ENCODE assay signal across 12 cellular contexts in the genomic region with DNA sequence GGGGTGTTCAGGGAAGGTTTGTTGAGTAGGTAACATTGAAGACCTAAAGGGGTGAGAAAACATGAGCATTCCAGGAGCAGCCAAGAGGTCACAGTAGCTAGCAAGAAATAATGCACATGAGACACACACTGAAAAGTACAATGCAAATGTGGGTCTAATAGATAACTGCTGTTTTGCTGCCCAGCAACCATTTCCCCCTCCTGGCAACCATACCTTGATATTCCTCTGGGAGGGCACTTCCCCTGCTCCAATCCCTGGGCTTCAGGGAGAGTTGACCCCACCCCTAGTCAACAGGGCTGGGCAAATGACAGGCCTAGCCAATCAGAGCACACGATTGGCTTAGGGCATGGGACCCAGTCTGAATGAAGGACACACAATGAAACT. TPM values are rescaled to one million over a fixed set of nuclear protein-coding genes. Genes with fewer than 3 reads are reported as not detected.
DNase-seq lines count a peak whose midpoint lies in the region; ATAC-seq, FAIRE-seq and TF ChIP-seq lines count a peak whose summit lies in the region.
"Had no signal": no experiment of that assay in that cellular context is flagged by ENCODE, and none has a peak within 500 bp of the region (broad histone marks: within the 10 kb centered on the region; RNA-seq: fewer than 3 reads in every experiment).

No MANE protein-coding gene starts in this region.

- H2AK5ac ChIP-seq in IMR-90 (ENCODE audit: low read depth, low read length) (peak overlapping the region; percentile 90), mesenchymal stem cell (ENCODE audit: low read length, severe bottlenecking) (no peak overlapping the region)

- H3K36me3 ChIP-seq in IMR-90 (ENCODE audit: control insufficient read depth, insufficient read depth, low read length) (no peaks in the 10 kb centered on the region), mesenchymal stem cell (ENCODE audit: control insufficient read depth in 1 of 2, insufficient read depth in 2 of 2, low read depth in 1 of 2, low read length in 2 of 2) (no peaks in the 10 kb centered on the region)
- H3K36me3 ChIP-seq: colonic mucosa had no signal

- POLR2A ChIA-PET in IMR-90 (lab: Charles Lee; ENCODE audit: unreplicated experiment): no interaction called here

- peak overlapping the region; percentile 37; the same call in 1 of the 2 replicates for H4K5ac ChIP-seq in IMR-90 (ENCODE audit: low read depth, low read length)

- peak overlapping the region; percentile 68 for H3K4ac ChIP-seq in IMR-90 (ENCODE audit: low read depth, low read length)
- peak overlapping the region in 1 of 2 experiments; percentile 68 for H3K4ac ChIP-seq in mesenchymal stem cell (ENCODE audit: low read depth in 1 of 2, low read length in 2 of 2)

- H3K36me3 Mint-ChIP-seq in activated naive CD4-positive, alpha-beta T cell treated with anti-CD3 and anti-CD28 coated beads, Interleukin-2, amount 50 U/mL, for 72 hours: no peaks in the 10 kb centered on the region
- H3K36me3 Mint-ChIP-seq: CD8-positive, alpha-beta T cell; mesothelial cell of epicardium had no signal

- H3K9me3 Mint-ChIP-seq in activated naive CD4-positive, alpha-beta T cell treated with anti-CD3 and anti-CD28 coated beads, Interleukin-2, amount 50 U/mL, for 72 hours: no peaks in the 10 kb centered on the region
- H3K9me3 Mint-ChIP-seq: CD8-positive, alpha-beta T cell; mesothelial cell of epicardium had no signal

- H2BK120ac ChIP-seq in IMR-90 (ENCODE audit: low read depth, low read length) (peak overlapping the region; percentile 76; the same call in 1 of the 2 replicates), mesenchymal stem cell (ENCODE audit: low read depth, low read length) (no peak overlapping the region)

- no peak for TF ChIP-seq POLR2A in IMR-90 (IDR thresholded peaks at IDR 0.05; ENCODE audit: low read depth, low read length)

- H2AK9ac ChIP-seq in IMR-90 (replicated peaks; ENCODE audit: low read depth, low read length, poor library complexity): peak overlapping the region; percentile 7

- no peak overlapping the region for H2BK15ac ChIP-seq in IMR-90 (ENCODE audit: low read depth, low read length)
- H2BK15ac ChIP-seq in mesenchymal stem cell (ENCODE audit: low read depth, poor library complexity, severe bottlenecking): no peak overlapping the region

- H2BK5ac ChIP-seq in IMR-90 (ENCODE audit: low read depth, low read length, poor library complexity, severe bottlenecking) (peak overlapping the region; percentile 65), mesenchymal stem cell (ENCODE audit: low read depth, low read length, poor library complexity, severe bottlenecking) (no peak overlapping the region)

- FAIRE-seq in G401.6 (lab: Jason Lieb, UNC): peak; percentile 46

- dilution Hi-C loops in IMR-90 (cut with HindIII; ENCODE audit: low sequenced_read_pairs, unreplicated experiment): no loop called here

- H3K27ac Mint-ChIP-seq in activated naive CD4-positive, alpha-beta T cell treated with anti-CD3 and anti-CD28 coated beads, Interleukin-2, amount 50 U/mL, for 72 hours: peak overlapping the region in 1 of 2 donors; percentile 68
- H3K27ac Mint-ChIP-seq: CD8-positive, alpha-beta T cell; mesothelial cell of epicardium had no signal

- H2AFZ ChIP-seq in IMR-90 (replicated peaks; ENCODE audit: low read length, poor library complexity) (no peak overlapping the region), mesenchymal stem cell (ENCODE audit: low read depth, low read length) (no peak overlapping the region)

- peak overlapping the region; percentile 74 for H4K91ac ChIP-seq in IMR-90 (ENCODE audit: insufficient read depth, low read depth, low read length)
- no peak overlapping the region for H4K91ac ChIP-seq in mesenchymal stem cell (ENCODE audit: low read length)

- in situ Hi-C loops in IMR-90 (cut with MboI; ENCODE audit: low sequenced_read_pairs): no loop called here

- H3K56ac ChIP-seq in IMR-90 (ENCODE audit: extremely low read depth, insufficient read depth, low read length): no peak overlapping the region

- no peak overlapping the region for H3K9ac ChIP-seq in IMR-90 (ENCODE audit: low read depth, low read length)
- H3K9ac ChIP-seq in mesenchymal stem cell (ENCODE audit: low read length): no peak overlapping the region

- H3K27me3 ChIP-seq in IMR-90 (ENCODE audit: control insufficient read depth, insufficient read depth, low read length) (no peaks in the 10 kb centered on the region), mesenchymal stem cell (ENCODE audit: control insufficient read depth in 1 of 2, insufficient read depth in 1 of 2, low read length in 2 of 2) (no peaks in the 10 kb centered on the region)
- H3K27me3 ChIP-seq: colonic mucosa had no signal

- no CpG with 5 or more reads among the region's 1 CpG for WGBS in IMR-90 (ENCODE audit: extremely low coverage in 2 of 2, insufficient read length in 1 of 2), 2 experiments
- 82% methylated on average over 1 of the region's 1 CpG for WGBS in mesenchymal stem cell

- H3K18ac ChIP-seq in IMR-90 (ENCODE audit: low read depth, low read length) (peak overlapping the region; percentile 32), mesenchymal stem cell (ENCODE audit: low read depth in 1 of 2, low read length in 2 of 2) (peak overlapping the region; percentile 11 to 67)

- no peaks in the 10 kb centered on the region for H4K20me1 ChIP-seq in IMR-90 (ENCODE audit: insufficient read depth, low read length)

- CTCF ChIA-PET in IMR-90 (lab: Yijun Ruan, JAX): interaction anchor here (0.8 kb wide), 1 partner anchor 20 kb away, joined by 3 read pairs; no protein-coding TSS in a partner anchor

- H3K27ac ChIP-seq in IMR-90 (ENCODE audit: insufficient read depth, low read length) (no peak overlapping the region), mesenchymal stem cell (ENCODE audit: low read length, poor library complexity, severe bottlenecking) (no peak overlapping the region)
- H3K27ac ChIP-seq: colonic mucosa had no signal

- intact Hi-C loops in IMR-90 (cut with micrococcal nuclease): no loop called here

- H3K9me3 ChIP-seq in IMR-90 (ENCODE audit: control insufficient read depth, insufficient read depth, low read length): no peaks in the 10 kb centered on the region
- H3K9me3 ChIP-seq in mesenchymal stem cell (ENCODE audit: control insufficient read depth, low read length): no peaks in the 10 kb centered on the region
- H3K9me3 ChIP-seq: colonic mucosa had no signal

- H3K23ac ChIP-seq in IMR-90 (ENCODE audit: low read depth, low read length) (peak overlapping the region; percentile 55; the same call in 1 of the 2 replicates), mesenchymal stem cell (ENCODE audit: low read length in 2 of 2) (no peak overlapping the region)

- H4K8ac ChIP-seq in IMR-90 (ENCODE audit: low read depth in 2 of 2, low read length in 2 of 2) (peak overlapping the region in 1 of 2 experiments; percentile 77; a peak in 2 of 4 replicates), mesenchymal stem cell (ENCODE audit: low read length) (no peak overlapping the region)

- no TSS peak for BruUV-seq in IMR-90 (replicated peaks; lab: Mats Ljungman, UMichigan)

- H3K4me2 ChIP-seq in IMR-90 (ENCODE audit: low read depth, low read length) (no peak overlapping the region), mesenchymal stem cell (ENCODE audit: low read length, poor library complexity, severe bottlenecking) (no peak overlapping the region)

- H3K4me3 ChIP-seq in IMR-90 (ENCODE audit: insufficient read depth, low read depth, low read length) (no peak overlapping the region), mesenchymal stem cell (ENCODE audit: insufficient read depth in 1 of 2, low read depth in 1 of 2, low read length in 2 of 2) (no peak overlapping the region)
- H3K4me3 ChIP-seq: colonic mucosa had no signal

- no peak for TF ChIP-seq RAD21 in IMR-90 (IDR thresholded peaks at IDR 0.05; ENCODE audit: low read length)

- peaks cover 0 to 17% of the 10 kb centered on the region in 2 experiments; a peak in 2 of 4 replicates for H3K79me1 ChIP-seq in IMR-90 (ENCODE audit: low read depth in 1 of 2, low read length in 2 of 2)
- H3K79me1 ChIP-seq in mesenchymal stem cell (replicated peaks; ENCODE audit: low read length, poor library complexity, severe bottlenecking): no peaks in the 10 kb centered on the region

- peak overlapping the region; percentile 75; the same call in 1 of the 2 replicates for H2BK20ac ChIP-seq in IMR-90 (ENCODE audit: low read depth, low read length)

- ATAC-seq in IMR-90 (ENCODE audit: low read depth) (peak; percentile 40; the same call in 1 of the 2 replicates), GM19455 (IDR thresholded peaks at IDR 0.05; ENCODE audit: unreplicated experiment) (no peak)
- no peak for ATAC-seq in activated naive CD4-positive, alpha-beta T cell treated with anti-CD3 and anti-CD28 coated beads, Interleukin-2, amount 50 U/mL, for 72 hours

- H3K14ac ChIP-seq in IMR-90 (replicated peaks; ENCODE audit: low read depth, low read length): peak overlapping the region; percentile 88
- H3K14ac ChIP-seq in mesenchymal stem cell (ENCODE audit: low read length in 2 of 2): no peak overlapping the region

- H2BK12ac ChIP-seq in mesenchymal stem cell (ENCODE audit: low read length in 2 of 2): peak overlapping the region in 1 of 2 experiments; percentile 21

- peaks cover 12% of the 10 kb centered on the region for H3K9me1 ChIP-seq in IMR-90 (ENCODE audit: insufficient read depth, low read length)

- TF ChIP-seq CTCF in IMR-90 (conservative IDR thresholded peaks at IDR 0.05; ENCODE audit: low read depth, low read length): no peak

- peaks cover 9% of the 10 kb centered on the region for H3K4me1 ChIP-seq in IMR-90 (ENCODE audit: control insufficient read depth, insufficient read depth, low read length)
- peaks cover 2% of the 10 kb centered on the region for H3K4me1 ChIP-seq in mesenchymal stem cell (ENCODE audit: control insufficient read depth, insufficient read depth, low read depth, low read length)
- H3K4me1 ChIP-seq: colonic mucosa had no signal

- no peak for DNase-seq in IMR-90
- DNase-seq in SW480 (ENCODE audit: low spot score): peak; percentile 58
- DNase-seq in mesenchymal stem cell: no peak
- DNase-seq in activated naive CD4-positive, alpha-beta T cell treated with anti-CD3 and anti-CD28 coated beads, Interleukin-2, amount 50 U/mL, for 72 hours (ENCODE audit: low spot score in 2 of 2): no peak
- DNase-seq in 8988T: no peak
- DNase-seq: activated T-cell treated with anti-CD3 and anti-CD28 coated beads, Interleukin-2, amount 50 U/mL, for 48 hours; CD8-positive, alpha-beta T cell; colonic mucosa; NK-92 treated with Interleukin-12 subunit alpha and Interleukin-12 subunit beta, amount 100 ng/mL, for 24 hours had no signal

TF ChIP-seq in IMR-90, 13 proteins besides CTCF, POLR2A, EP300 and RAD21 (continues in another document):
- TF ChIP-seq BHLHE40 (IDR thresholded peaks at IDR 0.05; ENCODE audit: low read depth, low read length): no peak
- TF ChIP-seq NFE2L2 (IDR thresholded peaks at IDR 0.05; ENCODE audit: low read depth, low read length): no peak
- TF ChIP-seq RFX5 (IDR thresholded peaks at IDR 0.05; ENCODE audit: low read depth, low read length): no peak

RNA-seq across cellular contexts. Expression of gene ACTN1, which starts 8.5 kb away (rescaled TPM):
- total RNA-seq in IMR-90 (2012; rRNA removed): 648 and 684 TPM in 2 replicates
- polyA plus RNA-seq in IMR-90 (2012; rRNA removed): 766 and 895 TPM in 2 replicates
- polyA plus RNA-seq in IMR-90 (2012; cell fraction: cytosol; rRNA removed): 676 and 750 TPM in 2 replicates
- polyA plus RNA-seq in IMR-90 (2012; cell fraction: nucleus; rRNA removed; ENCODE audit: low replicate concordance): 1,803 and 1,926 TPM in 2 replicates
- polyA plus RNA-seq in mesenchymal stem cell (2013, experiment 1 of 2): 359 TPM
- 344 TPM for polyA plus RNA-seq in mesenchymal stem cell (2013, experiment 2 of 2)
- 100 to 1,000 TPM; 106 to 120 TPM for total RNA-seq in activated naive CD4-positive, alpha-beta T cell treated with anti-CD3 and anti-CD28 coated beads, Interleukin-2, amount 50 U/mL, for 72 hours
